Comparison of ENCODE assay signal across 1 cellular context in genomic region chr12:110123861-110124183, GRCh38.
A peak's percentile ranks its signal among the peaks of the same experiment; 100 is the strongest.
TF ChIP-seq lines count a peak whose summit lies in the region.

No MANE protein-coding gene starts in this region.

TF ChIP-seq in GM23338, 12 proteins besides CTCF, POLR2A, EP300 and RAD21 (continued from another document):
- TF ChIP-seq ZNF462 (CRISPR knock-in tag; IDR thresholded peaks at IDR 0.05) (no peak), POLR2AphosphoS5 (IDR thresholded peaks at IDR 0.05; ENCODE audit: low read depth) (peak; percentile 68)
- TF ChIP-seq, protein P1, sequence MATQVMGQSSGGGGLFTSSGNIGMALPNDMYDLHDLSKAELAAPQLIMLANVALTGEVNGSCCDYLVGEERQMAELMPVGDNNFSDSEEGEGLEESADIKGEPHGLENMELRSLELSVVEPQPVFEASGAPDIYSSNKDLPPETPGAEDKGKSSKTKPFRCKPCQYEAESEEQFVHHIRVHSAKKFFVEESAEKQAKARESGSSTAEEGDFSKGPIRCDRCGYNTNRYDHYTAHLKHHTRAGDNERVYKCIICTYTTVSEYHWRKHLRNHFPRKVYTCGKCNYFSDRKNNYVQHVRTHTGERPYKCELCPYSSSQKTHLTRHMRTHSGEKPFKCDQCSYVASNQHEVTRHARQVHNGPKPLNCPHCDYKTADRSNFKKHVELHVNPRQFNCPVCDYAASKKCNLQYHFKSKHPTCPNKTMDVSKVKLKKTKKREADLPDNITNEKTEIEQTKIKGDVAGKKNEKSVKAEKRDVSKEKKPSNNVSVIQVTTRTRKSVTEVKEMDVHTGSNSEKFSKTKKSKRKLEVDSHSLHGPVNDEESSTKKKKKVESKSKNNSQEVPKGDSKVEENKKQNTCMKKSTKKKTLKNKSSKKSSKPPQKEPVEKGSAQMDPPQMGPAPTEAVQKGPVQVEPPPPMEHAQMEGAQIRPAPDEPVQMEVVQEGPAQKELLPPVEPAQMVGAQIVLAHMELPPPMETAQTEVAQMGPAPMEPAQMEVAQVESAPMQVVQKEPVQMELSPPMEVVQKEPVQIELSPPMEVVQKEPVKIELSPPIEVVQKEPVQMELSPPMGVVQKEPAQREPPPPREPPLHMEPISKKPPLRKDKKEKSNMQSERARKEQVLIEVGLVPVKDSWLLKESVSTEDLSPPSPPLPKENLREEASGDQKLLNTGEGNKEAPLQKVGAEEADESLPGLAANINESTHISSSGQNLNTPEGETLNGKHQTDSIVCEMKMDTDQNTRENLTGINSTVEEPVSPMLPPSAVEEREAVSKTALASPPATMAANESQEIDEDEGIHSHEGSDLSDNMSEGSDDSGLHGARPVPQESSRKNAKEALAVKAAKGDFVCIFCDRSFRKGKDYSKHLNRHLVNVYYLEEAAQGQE (IDR thresholded peaks at IDR 0.05; ENCODE audit: unreplicated experiment): no peak
- TF ChIP-seq, protein P2, sequence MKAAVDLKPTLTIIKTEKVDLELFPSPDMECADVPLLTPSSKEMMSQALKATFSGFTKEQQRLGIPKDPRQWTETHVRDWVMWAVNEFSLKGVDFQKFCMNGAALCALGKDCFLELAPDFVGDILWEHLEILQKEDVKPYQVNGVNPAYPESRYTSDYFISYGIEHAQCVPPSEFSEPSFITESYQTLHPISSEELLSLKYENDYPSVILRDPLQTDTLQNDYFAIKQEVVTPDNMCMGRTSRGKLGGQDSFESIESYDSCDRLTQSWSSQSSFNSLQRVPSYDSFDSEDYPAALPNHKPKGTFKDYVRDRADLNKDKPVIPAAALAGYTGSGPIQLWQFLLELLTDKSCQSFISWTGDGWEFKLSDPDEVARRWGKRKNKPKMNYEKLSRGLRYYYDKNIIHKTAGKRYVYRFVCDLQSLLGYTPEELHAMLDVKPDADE (IDR thresholded peaks at IDR 0.05): no peak
